Comparison of ENCODE assay signal across 8 cellular contexts in genomic region chr14:37232907-37233481, GRCh38. TPM values are rescaled to one million over a fixed set of nuclear protein-coding genes. Genes with fewer than 3 reads are reported as not detected.
DNase-seq lines count a peak whose midpoint lies in the region; ATAC-seq, FAIRE-seq and TF ChIP-seq lines count a peak whose summit lies in the region.

No MANE protein-coding gene starts in this region.

- H2BK15ac ChIP-seq in neuronal stem cell (ENCODE audit: low read length) = no peak overlapping the region

- H3K27ac ChIP-seq in endothelial cell of umbilical vein (ENCODE audit: insufficient read depth, low read depth, low read length) (no peak overlapping the region), neuronal stem cell (replicated peaks; ENCODE audit: low read length) (no peak overlapping the region)

- H4K91ac ChIP-seq in neuronal stem cell (ENCODE audit: low read depth, low read length, poor library complexity) = no peak overlapping the region

- no peak overlapping the region for H3K23ac ChIP-seq in neuronal stem cell (ENCODE audit: low read depth, low read length, poor library complexity)

- H3K9ac ChIP-seq in endothelial cell of umbilical vein (replicated peaks; ENCODE audit: extremely low read depth, insufficient read depth, low read length) (no peak overlapping the region), neuronal stem cell (ENCODE audit: low read depth, low read length, poor library complexity) (no peak overlapping the region)

- no peaks in the 10 kb centered on the region for H3K9me1 ChIP-seq in endothelial cell of umbilical vein (replicated peaks; ENCODE audit: control insufficient read depth, extremely low read depth, insufficient read depth, low read length)

- H2BK12ac ChIP-seq in neuronal stem cell (ENCODE audit: low read length) = no peak overlapping the region

- H2AK5ac ChIP-seq in neuronal stem cell (ENCODE audit: low read depth, low read length) = no peak overlapping the region

- no peaks in the 10 kb centered on the region for H3K4me1 ChIP-seq in endothelial cell of umbilical vein (ENCODE audit: control insufficient read depth, extremely low read depth, insufficient read depth, low read length)
- H3K4me1 ChIP-seq in neuronal stem cell (ENCODE audit: control insufficient read depth in 2 of 2, insufficient read depth in 1 of 2, low read depth in 1 of 2, low read length in 2 of 2) = no peaks in the 10 kb centered on the region

- no peaks in the 10 kb centered on the region for H3K9me3 ChIP-seq in endothelial cell of umbilical vein (replicated peaks; ENCODE audit: control insufficient read depth, insufficient read depth, low read length)
- no peaks in the 10 kb centered on the region for H3K9me3 ChIP-seq in neuronal stem cell (replicated peaks in 1 of 2; ENCODE audit: control insufficient read depth in 2 of 2, insufficient read depth in 1 of 2, low read depth in 1 of 2, low read length in 2 of 2)

- WGBS in neuronal stem cell (ENCODE audit: extremely low coverage in 2 of 2, insufficient read length in 2 of 2, insufficient replicate concordance in 1 of 2), 2 donors = no CpG with 5 or more reads among the region's 1 CpG

- no peaks in the 10 kb centered on the region for H3K79me1 ChIP-seq in neuronal stem cell (ENCODE audit: low read depth, low read length)

- no peak overlapping the region for H3K4me3 ChIP-seq in endothelial cell of umbilical vein (replicated peaks in 1 of 3; ENCODE audit: insufficient read depth in 1 of 3, low read depth in 1 of 3, low read length in 3 of 3)
- H3K4me3 ChIP-seq in neuronal stem cell (ENCODE audit: low read length in 2 of 2) = no peak overlapping the region

- H4K8ac ChIP-seq in neuronal stem cell (ENCODE audit: low read depth, low read length) = no peak overlapping the region

- CTCF ChIA-PET in endothelial cell of umbilical vein (lab: Charles Lee) = interaction anchor here (0.6 to 8.5 kb wide), 22 partner anchors 10 to 679 kb away, joined by 3 to 79 read pairs (median 6); partner anchors contain the start of genes MIPOL1 and SLC25A21

- dilution Hi-C loops in endothelial cell of umbilical vein (cut with MboI; ENCODE audit: extremely low pct_ligation_motif_present, low sequenced_read_pairs) = no loop called here

- no peak for FAIRE-seq in endothelial cell of umbilical vein (lab: Jason Lieb, UNC)

- TF ChIP-seq POLR2A in endothelial cell of umbilical vein (IDR thresholded peaks at IDR 0.05; ENCODE audit: low read depth, low read length) = no peak

- no TSS peak for BruUV-seq in endothelial cell of umbilical vein (replicated peaks; lab: Mats Ljungman, UMichigan)

- peaks cover 7% of the 10 kb centered on the region for H4K20me1 ChIP-seq in endothelial cell of umbilical vein (replicated peaks; ENCODE audit: control insufficient read depth, extremely low read depth, insufficient read depth, low read length)

- no peak overlapping the region for H2BK120ac ChIP-seq in neuronal stem cell (ENCODE audit: low read depth, low read length)

- ATAC-seq in GM18861 (IDR thresholded peaks at IDR 0.05; ENCODE audit: unreplicated experiment) = no peak

- POLR2A ChIA-PET in endothelial cell of umbilical vein (lab: Charles Lee) = no interaction called here

- H3K36me3 ChIP-seq in endothelial cell of umbilical vein (ENCODE audit: control insufficient read depth in 2 of 2, extremely low read depth in 1 of 2, insufficient read depth in 2 of 2, low read length in 2 of 2) = no peaks in the 10 kb centered on the region
- H3K36me3 ChIP-seq in neuronal stem cell (replicated peaks in 1 of 2; ENCODE audit: control insufficient read depth in 2 of 2, insufficient read depth in 2 of 2, low read length in 2 of 2) = no peaks in the 10 kb centered on the region

- intact Hi-C loops in endothelial cell of umbilical vein (cut with micrococcal nuclease) = loop anchor here (1.0 to 5.0 kb wide), 5 partner anchors 35 to 680 kb away; partner anchors contain the start of gene SLC25A21

- H2AFZ ChIP-seq in endothelial cell of umbilical vein (ENCODE audit: low read depth, low read length) = no peak overlapping the region
- no peak overlapping the region for H2AFZ ChIP-seq in neuronal stem cell (ENCODE audit: low read length)

- peaks cover 44% of the 10 kb centered on the region for H3K79me2 ChIP-seq in endothelial cell of umbilical vein (ENCODE audit: control insufficient read depth, insufficient read depth, low read length)

- DNase-seq in SIG-M5 treated with dmso at 0.1 percent for 504 hours (lab: John Stamatoyannopoulos, UW; ENCODE audit: unreplicated experiment) (peak; percentile 42), SIG-M5 (lab: John Stamatoyannopoulos, UW) (no peak), HS-27A (ENCODE audit: low read depth) (peak; percentile 41), NOMO-1 treated with DMSO at 0.1 percent for 48 hours (lab: John Stamatoyannopoulos, UW; ENCODE audit: unreplicated experiment) (peak; percentile 1), endothelial cell of umbilical vein (ENCODE audit: low read depth, low spot score) (peak; percentile 70), neuronal stem cell (ENCODE audit: low spot score) (peak; percentile 26), T-helper 1 cell (no peak)

- H3K18ac ChIP-seq in neuronal stem cell (ENCODE audit: low read length) = no peak overlapping the region

- H2BK5ac ChIP-seq in neuronal stem cell (ENCODE audit: low read length) = no peak overlapping the region

- no peak overlapping the region for H3K4ac ChIP-seq in neuronal stem cell (ENCODE audit: low read length)

- H3K27me3 ChIP-seq in endothelial cell of umbilical vein (ENCODE audit: control insufficient read depth in 2 of 2, insufficient read depth in 2 of 2, low read length in 2 of 2) (no peaks in the 10 kb centered on the region), neuronal stem cell (ENCODE audit: control insufficient read depth in 3 of 3, insufficient read depth in 3 of 3, low read depth in 1 of 3, low read length in 3 of 3) (no peaks in the 10 kb centered on the region)

- H3K14ac ChIP-seq in neuronal stem cell (ENCODE audit: low read length) = no peak overlapping the region

- TF ChIP-seq CTCF in endothelial cell of umbilical vein (IDR thresholded peaks at IDR 0.05; ENCODE audit: extremely low read depth in 1 of 2, insufficient read depth in 1 of 2, low read depth in 1 of 2, low read length in 2 of 2) = peak; percentile 55 to 56

- H3K4me2 ChIP-seq in endothelial cell of umbilical vein (ENCODE audit: insufficient read depth, low read length) (no peak overlapping the region), neuronal stem cell (ENCODE audit: insufficient read depth, low read length, poor library complexity, severe bottlenecking) (no peak overlapping the region)

TF ChIP-seq in endothelial cell of umbilical vein, 7 proteins besides CTCF, POLR2A, EP300 and RAD21:
- peak; percentile 75 for TF ChIP-seq MAX (IDR thresholded peaks at IDR 0.05; ENCODE audit: insufficient read depth, insufficient read length)
- no peak for TF ChIP-seq FOS (IDR thresholded peaks at IDR 0.05; ENCODE audit: borderline replicate concordance, insufficient read depth, low read length)

RNA-seq across cellular contexts. Expression of gene MIPOL1, which starts 35.3 kb away (rescaled TPM):
- total RNA-seq in endothelial cell of umbilical vein = 31.3 and 33.5 TPM in 2 replicates
- polyA plus RNA-seq in endothelial cell of umbilical vein = 2.0 and 3.4 TPM in 2 replicates
- 6.5 and 6.9 TPM in 2 replicates for polyA plus RNA-seq in endothelial cell of umbilical vein (2011; cell fraction: cytosol; rRNA removed)
- 26.1 and 34.7 TPM in 2 replicates for polyA plus RNA-seq in endothelial cell of umbilical vein (2011; cell fraction: nucleus; rRNA removed)
- 19.9 and 25.8 TPM in 2 replicates for polyA plus RNA-seq in endothelial cell of umbilical vein (2012)
- polyA minus RNA-seq in endothelial cell of umbilical vein = 37.9 and 38.1 TPM in 2 replicates
- 8.4 TPM for polyA minus RNA-seq in endothelial cell of umbilical vein (2011; cell fraction: cytosol; rRNA and poly(A)+ RNA removed)
- polyA minus RNA-seq in endothelial cell of umbilical vein (2011; cell fraction: nucleus; rRNA and poly(A)+ RNA removed) = 192 and 233 TPM in 2 replicates
- polyA plus RNA-seq in neuronal stem cell (2013, experiment 1 of 2) = 8.8 TPM
- polyA plus RNA-seq in neuronal stem cell (2013, experiment 2 of 2) = 10.0 TPM

Comparison
In these comparisons a context has a peak if more than half of its experiments do, and no peak if none do; other contexts are left out.
1. DNase-seq: peak in SIG-M5 treated with dmso at 0.1 percent for 504 hours (single experiment), HS-27A (single experiment), NOMO-1 treated with DMSO at 0.1 percent for 48 hours (single experiment), endothelial cell of umbilical vein (single experiment) and neuronal stem cell (single experiment); none in SIG-M5 (single experiment) and T-helper 1 cell (0 of 5).